ENCODE assay signal across 8 cellular contexts in genomic region chr6:163405412-163406309, GRCh38. TPM values are rescaled to one million over a fixed set of nuclear protein-coding genes. Genes with fewer than 3 reads are reported as not detected.
DNase-seq lines count a peak whose midpoint lies in the region; ATAC-seq and TF ChIP-seq lines count a peak whose summit lies in the region.

No MANE protein-coding gene starts in this region.

- no peak overlapping the region for H3K9ac ChIP-seq in trophoblast cell (ENCODE audit: low read length)

- H2BK12ac ChIP-seq in trophoblast cell (ENCODE audit: low read length) = peak overlapping the region; percentile 52

- H3K36me3 Mint-ChIP-seq in CD14-positive monocyte = peaks cover 0 to 5% of the 10 kb centered on the region in 2 donors
- no peaks in the 10 kb centered on the region for H3K36me3 Mint-ChIP-seq in activated CD8-positive, alpha-beta T cell treated with anti-CD3 and anti-CD28 coated beads, Interleukin-2, amount 10 ng/mL, durations not matched to agents 7 days and 5 days (ENCODE audit: low read depth)

- H2BK5ac ChIP-seq in trophoblast cell (ENCODE audit: low read depth, low read length, poor library complexity) = no peak overlapping the region

- H3K4ac ChIP-seq in trophoblast cell (ENCODE audit: low read depth, low read length) = no peak overlapping the region

- H2BK120ac ChIP-seq in trophoblast cell (ENCODE audit: insufficient read depth, low read length, poor library complexity) = no peak overlapping the region

- no peak overlapping the region for H4K12ac ChIP-seq in trophoblast cell (ENCODE audit: low read depth, low read length)

- no peaks in the 10 kb centered on the region for H3K36me3 ChIP-seq in trophoblast cell (ENCODE audit: control insufficient read depth in 1 of 2, insufficient read depth in 2 of 2, low read length in 2 of 2)

- H3K27me3 Mint-ChIP-seq in CD14-positive monocyte (ENCODE audit: low read depth in 3 of 3) = peaks cover 0 to 2% (median 1%) of the 10 kb centered on the region in 3 donors
- H3K27me3 Mint-ChIP-seq in activated CD8-positive, alpha-beta T cell treated with anti-CD3 and anti-CD28 coated beads, Interleukin-2, amount 10 ng/mL, durations not matched to agents 7 days and 5 days (ENCODE audit: low read depth) = peaks cover 3% of the 10 kb centered on the region

- no CpG with 5 or more reads among the region's 18 CpGs for WGBS in trophoblast cell (ENCODE audit: extremely low coverage, insufficient coverage, insufficient read length)

- CTCF ChIA-PET in activated CD8-positive, alpha-beta T cell treated with anti-CD3 and anti-CD28 coated beads, Interleukin-2, amount 10 ng/mL, durations not matched to agents 7 days and 5 days (lab: Charles Lee) = interaction anchor here (0.8 to 1.8 kb wide), 5 partner anchors 10 to 149 kb away, joined by 3 to 10 read pairs (median 4); no protein-coding TSS in a partner anchor

- H3K79me2 ChIP-seq in trophoblast cell (ENCODE audit: control insufficient read depth, insufficient read depth, low read length, poor library complexity) = peaks cover 2% of the 10 kb centered on the region

- H3K9me3 Mint-ChIP-seq in CD14-positive monocyte = peaks cover 0 to 2% (median 0%) of the 10 kb centered on the region in 7 donors
- H3K9me3 Mint-ChIP-seq in activated CD8-positive, alpha-beta T cell treated with anti-CD3 and anti-CD28 coated beads, Interleukin-2, amount 10 ng/mL, durations not matched to agents 7 days and 5 days (ENCODE audit: insufficient read depth) = no peaks in the 10 kb centered on the region

- H3K18ac ChIP-seq in trophoblast cell (ENCODE audit: low read length) = peak overlapping the region; percentile 38

- POLR2A ChIA-PET in activated CD8-positive, alpha-beta T cell treated with anti-CD3 and anti-CD28 coated beads, Interleukin-2, amount 10 ng/mL, durations not matched to agents 7 days and 5 days (lab: Charles Lee) = interaction anchor here (0.6 to 1.2 kb wide), 2 partner anchors 10 to 51 kb away, joined by 3 to 7 read pairs; no protein-coding TSS in a partner anchor

- peak overlapping the region; percentile 20 for H4K8ac ChIP-seq in trophoblast cell (ENCODE audit: low read depth, low read length)

- H3K27ac ChIP-seq in trophoblast cell (ENCODE audit: low read depth, low read length) = no peak overlapping the region

- DNase-seq in CD14-positive monocyte (ENCODE audit: low spot score) (peak; percentile 84), foreskin fibroblast (peak; percentile 16 to 58), trophoblast cell (no peak), activated gamma-delta T cell (lab: John Stamatoyannopoulos, UW) (no peak), HK-2 (ENCODE audit: unreplicated experiment) (no peak)
- peak; percentile 40 for DNase-seq in activated CD8-positive, alpha-beta T cell treated with anti-CD3 and anti-CD28 coated beads, Interleukin-2, amount 10 ng/mL, durations not matched to agents 7 days and 5 days

- H3K4me3 ChIP-seq in foreskin fibroblast (ENCODE audit: low read depth in 1 of 2, low read length in 2 of 2) (peak overlapping the region; percentile 22 to 57), trophoblast cell (ENCODE audit: low read depth, low read length) (no peak overlapping the region)

- no peak overlapping the region for H3K23ac ChIP-seq in trophoblast cell (ENCODE audit: low read length)

- TF ChIP-seq CTCF in CD14-positive monocyte (IDR thresholded peaks at IDR 0.05) (no peak), foreskin fibroblast (IDR thresholded peaks at IDR 0.05; ENCODE audit: low read depth, low read length) (no peak)

- H3K9me3 ChIP-seq in trophoblast cell (ENCODE audit: insufficient read depth, low read depth, low read length) = no peaks in the 10 kb centered on the region

- H3K27ac Mint-ChIP-seq in CD14-positive monocyte = peak overlapping the region; percentile 99 to 100 (median 100)
- peak overlapping the region; percentile 85 for H3K27ac Mint-ChIP-seq in activated CD8-positive, alpha-beta T cell treated with anti-CD3 and anti-CD28 coated beads, Interleukin-2, amount 10 ng/mL, durations not matched to agents 7 days and 5 days

- H3K4me1 ChIP-seq in trophoblast cell (ENCODE audit: control insufficient read depth in 1 of 2, insufficient read depth in 2 of 2, low read length in 2 of 2) = no peaks in the 10 kb centered on the region

- peaks cover 7% of the 10 kb centered on the region for H3K79me1 ChIP-seq in trophoblast cell (ENCODE audit: low read length)

- ATAC-seq in GM19372 (IDR thresholded peaks at IDR 0.05; ENCODE audit: low read depth, unreplicated experiment) (peak; percentile 82), HG03439 (IDR thresholded peaks at IDR 0.05; ENCODE audit: unreplicated experiment) (peak; percentile 66)
- peak; percentile 83 for ATAC-seq in activated CD8-positive, alpha-beta T cell treated with anti-CD3 and anti-CD28 coated beads, Interleukin-2, amount 10 ng/mL, durations not matched to agents 7 days and 5 days

- intact Hi-C loops in CD14-positive monocyte (cut with micrococcal nuclease) = loop anchor here in 1 of 2 donors (5.0 kb wide), 1 partner anchor 53 kb away; no protein-coding TSS in a partner anchor

- H2AK5ac ChIP-seq in trophoblast cell (ENCODE audit: low read length) = no peak overlapping the region

- H3K4me3 Mint-ChIP-seq in CD14-positive monocyte = peak overlapping the region; percentile 87 to 94
- peak overlapping the region; percentile 77 for H3K4me3 Mint-ChIP-seq in activated CD8-positive, alpha-beta T cell treated with anti-CD3 and anti-CD28 coated beads, Interleukin-2, amount 10 ng/mL, durations not matched to agents 7 days and 5 days

- peaks cover 64% of the 10 kb centered on the region for H3K4me1 Mint-ChIP-seq in CD14-positive monocyte
- peaks cover 10% of the 10 kb centered on the region for H3K4me1 Mint-ChIP-seq in activated CD8-positive, alpha-beta T cell treated with anti-CD3 and anti-CD28 coated beads, Interleukin-2, amount 10 ng/mL, durations not matched to agents 7 days and 5 days (ENCODE audit: low read depth)

- peak overlapping the region; percentile 10 for H4K91ac ChIP-seq in trophoblast cell (ENCODE audit: low read depth, low read length)

- no peak overlapping the region for H3K4me2 ChIP-seq in trophoblast cell (ENCODE audit: low read length)

- no peak overlapping the region for H2AFZ ChIP-seq in trophoblast cell (ENCODE audit: insufficient read depth, low read length, poor library complexity)

- H3K27me3 ChIP-seq in trophoblast cell (ENCODE audit: insufficient read depth, low read length) = no peaks in the 10 kb centered on the region

- peak overlapping the region; percentile 28 for H3K14ac ChIP-seq in trophoblast cell (ENCODE audit: low read length)

RNA-seq across cellular contexts. Expression of gene QKI, which starts 8.9 kb away (rescaled TPM):
- polyA plus RNA-seq in CD14-positive monocyte = 10 to 100 TPM; 24.3 to 71.8 TPM
- total RNA-seq in activated CD8-positive, alpha-beta T cell treated with anti-CD3 and anti-CD28 coated beads, Interleukin-2, amount 10 ng/mL, durations not matched to agents 7 days and 5 days = 10 to 100 TPM; 55.3 to 58.6 TPM
- polyA plus RNA-seq in trophoblast cell (2013) = 142 TPM in 2 replicates

Comparison
In these comparisons a context has a peak if more than half of its experiments do, and no peak if none do; other contexts are left out.
1. DNase-seq: peak in CD14-positive monocyte (single experiment), activated CD8-positive, alpha-beta T cell treated with anti-CD3 and anti-CD28 coated beads, Interleukin-2, amount 10 ng/mL, durations not matched to agents 7 days and 5 days (single experiment) and foreskin fibroblast (2 of 2); none in trophoblast cell (0 of 2), activated gamma-delta T cell (single experiment) and HK-2 (single experiment).
2. Peak in every context shown above with its lines, with median percentiles within 50 percentile points of each other: ATAC-seq.